In the genomic region with DNA sequence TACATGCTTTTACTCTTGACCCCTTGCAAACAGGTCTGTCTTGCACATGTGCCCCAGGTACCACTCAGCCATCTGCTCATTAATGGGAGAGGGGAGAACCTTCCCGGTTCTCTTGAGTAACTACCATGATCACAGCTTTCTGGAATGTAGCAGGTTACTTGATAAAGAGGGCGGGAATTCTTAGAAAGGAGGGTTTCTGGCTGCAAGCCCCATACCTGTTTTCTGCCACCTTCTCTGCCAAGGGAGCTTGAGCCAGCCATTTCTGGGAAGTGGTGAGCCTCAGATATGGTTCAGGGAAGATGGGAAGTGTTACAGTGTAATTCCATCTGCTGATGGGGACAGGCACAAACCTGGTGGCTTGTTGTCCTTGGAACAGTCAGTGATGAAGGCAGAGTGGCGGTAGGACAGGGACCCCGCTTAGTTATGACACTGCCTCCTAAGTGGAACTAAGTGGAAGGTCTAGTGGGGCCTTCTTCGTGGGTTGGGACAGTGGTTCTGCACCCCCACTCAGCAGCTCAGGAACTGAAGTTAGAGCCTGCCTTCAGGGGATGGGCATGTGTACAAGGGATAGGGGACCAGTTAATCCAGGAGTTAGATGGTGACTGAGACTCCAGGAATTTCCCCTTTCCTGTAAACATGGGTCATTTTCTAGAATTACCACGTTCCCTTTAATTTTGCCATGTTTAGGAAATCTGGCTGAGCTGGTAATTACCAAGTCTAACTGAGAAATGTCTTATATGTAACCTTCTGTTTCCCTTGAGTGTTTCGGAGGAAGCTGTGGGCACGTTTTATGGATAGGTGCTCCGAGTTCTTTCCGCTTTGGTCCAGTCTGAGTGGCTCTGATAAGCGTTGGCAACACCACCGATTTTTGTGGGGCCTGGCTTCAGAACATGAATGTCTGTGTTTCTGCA, we compare ENCODE assay signal across 8 cellular contexts. TPM values are rescaled to one million over a fixed set of nuclear protein-coding genes. Genes with fewer than 3 reads are reported as not detected.
DNase-seq lines count a peak whose midpoint lies in the region; ATAC-seq and TF ChIP-seq lines count a peak whose summit lies in the region.

No MANE protein-coding gene starts in this region.

- peak overlapping the region; percentile 65 for H3K4me3 ChIP-seq in CD4-positive, CD25-positive, alpha-beta regulatory T cell (ENCODE audit: low read depth, low read length)
- H3K4me3 ChIP-seq in Loucy (ENCODE audit: low read length, poor library complexity, severe bottlenecking) (peak overlapping the region; percentile 95), brain microvascular endothelial cell (ENCODE audit: low read depth, low read length) (no peak overlapping the region)
- H3K4me3 ChIP-seq in naive thymus-derived CD4-positive, alpha-beta T cell (ENCODE audit: low read length), result peak overlapping the region; percentile 12

- peaks cover 54% of the 10 kb centered on the region for H3K4me1 ChIP-seq in CD4-positive, CD25-positive, alpha-beta regulatory T cell (ENCODE audit: control insufficient read depth, insufficient read depth, low read length, poor library complexity, severe bottlenecking)
- peaks cover 77% of the 10 kb centered on the region for H3K4me1 ChIP-seq in Loucy (ENCODE audit: insufficient read depth, low read length, poor library complexity, severe bottlenecking)
- peaks cover 19 to 58% of the 10 kb centered on the region in 2 donors for H3K4me1 ChIP-seq in naive thymus-derived CD4-positive, alpha-beta T cell (ENCODE audit: control insufficient read depth in 2 of 2, insufficient read depth in 2 of 2, low read length in 2 of 2)

- H3K9me2 ChIP-seq in Loucy (replicated peaks; ENCODE audit: low read depth, low read length), result no peaks in the 10 kb centered on the region

- H3K27ac Mint-ChIP-seq in CD4-positive, CD25-positive, alpha-beta regulatory T cell, result peak overlapping the region in 2 of 3 donors; percentile 56 to 78
- H3K27ac Mint-ChIP-seq in naive thymus-derived CD4-positive, alpha-beta T cell, result peak overlapping the region; percentile 80 to 96 (median 85)

- H3K36me3 ChIP-seq in CD4-positive, CD25-positive, alpha-beta regulatory T cell (ENCODE audit: control insufficient read depth, insufficient read depth, low read length), result no peaks in the 10 kb centered on the region
- H3K36me3 ChIP-seq in Loucy (ENCODE audit: insufficient read depth, low read length) (peaks cover 22% of the 10 kb centered on the region; the same call in 1 of the 2 replicates), brain microvascular endothelial cell (replicated peaks) (no peaks in the 10 kb centered on the region)
- H3K36me3 ChIP-seq in naive thymus-derived CD4-positive, alpha-beta T cell (ENCODE audit: control insufficient read depth in 2 of 3, insufficient read depth in 3 of 3, low read length in 3 of 3), result no peaks in the 10 kb centered on the region

- TF ChIP-seq CTCF in Loucy (conservative IDR thresholded peaks at IDR 0.05; ENCODE audit: low read length) (no peak), brain microvascular endothelial cell (IDR thresholded peaks at IDR 0.05; ENCODE audit: low read depth, low read length, missing control alignments) (no peak)

- H4K20me1 ChIP-seq in Loucy (ENCODE audit: insufficient read depth, low read length, poor library complexity, severe bottlenecking), result peaks cover 61% of the 10 kb centered on the region

- no peaks in the 10 kb centered on the region for H3K27me3 ChIP-seq in CD4-positive, CD25-positive, alpha-beta regulatory T cell (ENCODE audit: control insufficient read depth, insufficient read depth, low read length)
- peaks cover 6% of the 10 kb centered on the region for H3K27me3 ChIP-seq in Loucy (ENCODE audit: insufficient read depth, low read length, poor library complexity, severe bottlenecking)
- peaks cover 2% of the 10 kb centered on the region for H3K27me3 ChIP-seq in brain microvascular endothelial cell (replicated peaks)
- H3K27me3 ChIP-seq in naive thymus-derived CD4-positive, alpha-beta T cell (ENCODE audit: control insufficient read depth in 2 of 2, insufficient read depth in 2 of 2, low read length in 2 of 2), result no peaks in the 10 kb centered on the region

- no peak overlapping the region for H2AFZ ChIP-seq in Loucy (ENCODE audit: low read length)

- peak overlapping the region; percentile 45 for H3K27ac ChIP-seq in CD4-positive, CD25-positive, alpha-beta regulatory T cell (ENCODE audit: insufficient read depth, low read length, poor library complexity, severe bottlenecking)
- peak overlapping the region; percentile 15 for H3K27ac ChIP-seq in brain microvascular endothelial cell
- H3K27ac ChIP-seq in naive thymus-derived CD4-positive, alpha-beta T cell (ENCODE audit: low read depth, low read length), result peak overlapping the region; percentile 70

- in situ Hi-C loops in brain microvascular endothelial cell (cut with HindIII; ENCODE audit: low pct_ligation_motif_present, low sequenced_read_pairs), result no loop called here

- intact Hi-C loops in naive thymus-derived CD4-positive, alpha-beta T cell (cut with micrococcal nuclease), result loop anchor here in 1 of 2 donors (1.0 to 2.0 kb wide), 3 partner anchors 11 to 35 kb away; partner anchors contain the start of gene BCR

- DNase-seq in CD4-positive, CD25-positive, alpha-beta regulatory T cell, result peak in 1 of 3 donors; percentile 37
- no peak for DNase-seq in brain microvascular endothelial cell
- peak in 3 of 9 donors; percentile 14 to 26 (median 21) for DNase-seq in naive thymus-derived CD4-positive, alpha-beta T cell
- no peak for DNase-seq in NCI-H82 (lab: John Stamatoyannopoulos, UW)
- DNase-seq in DMS 273 (lab: John Stamatoyannopoulos, UW; ENCODE audit: unreplicated experiment), result no peak
- no peak for DNase-seq in HuH-7 (ENCODE audit: low spot score)

- no peaks in the 10 kb centered on the region for H3K27me3 Mint-ChIP-seq in CD4-positive, CD25-positive, alpha-beta regulatory T cell
- H3K27me3 Mint-ChIP-seq in naive thymus-derived CD4-positive, alpha-beta T cell, result no peaks in the 10 kb centered on the region

- CTCF ChIA-PET in naive thymus-derived CD4-positive, alpha-beta T cell (lab: Charles Lee), result interaction anchor here (0.6 kb wide), 1 partner anchor 84 kb away, joined by 3 read pairs; no protein-coding TSS in a partner anchor

- H3K4me3 Mint-ChIP-seq in CD4-positive, CD25-positive, alpha-beta regulatory T cell, result peak overlapping the region in 3 of 4 donors; percentile 70 to 82 (median 75)
- H3K4me3 Mint-ChIP-seq in naive thymus-derived CD4-positive, alpha-beta T cell, result peak overlapping the region; percentile 67 to 94 (median 83)

- peak overlapping the region; percentile 100 for H3K9ac ChIP-seq in Loucy (ENCODE audit: low read depth, low read length, poor library complexity, severe bottlenecking)

- POLR2A ChIA-PET in naive thymus-derived CD4-positive, alpha-beta T cell (lab: Charles Lee), result interaction anchor here (0.7 to 2.2 kb wide), 7 partner anchors 9 to 35 kb away, joined by 3 to 13 read pairs (median 4); partner anchors contain the start of gene BCR

- peaks cover 8% of the 10 kb centered on the region for H3K36me3 Mint-ChIP-seq in CD4-positive, CD25-positive, alpha-beta regulatory T cell
- peaks cover 0 to 5% (median 0%) of the 10 kb centered on the region in 5 donors for H3K36me3 Mint-ChIP-seq in naive thymus-derived CD4-positive, alpha-beta T cell

- peaks cover 22 to 94% (median 66%) of the 10 kb centered on the region in 4 donors for H3K4me1 Mint-ChIP-seq in CD4-positive, CD25-positive, alpha-beta regulatory T cell
- H3K4me1 Mint-ChIP-seq in naive thymus-derived CD4-positive, alpha-beta T cell, result peaks cover 71 to 96% (median 91%) of the 10 kb centered on the region in 7 donors

- H3K79me2 ChIP-seq in Loucy (ENCODE audit: insufficient read depth, low read length), result peaks cover 88% of the 10 kb centered on the region

- H3K4me2 ChIP-seq in Loucy (ENCODE audit: low read depth, low read length, poor library complexity, severe bottlenecking), result peak overlapping the region; percentile 100

- peaks cover 0 to 1% (median 0%) of the 10 kb centered on the region in 7 donors for H3K9me3 Mint-ChIP-seq in CD4-positive, CD25-positive, alpha-beta regulatory T cell
- peaks cover 0 to 1% (median 0%) of the 10 kb centered on the region in 11 donors for H3K9me3 Mint-ChIP-seq in naive thymus-derived CD4-positive, alpha-beta T cell

- H3F3A ChIP-seq in Loucy (ENCODE audit: low read depth), result peaks cover 27% of the 10 kb centered on the region

- H3K9me3 ChIP-seq in CD4-positive, CD25-positive, alpha-beta regulatory T cell (ENCODE audit: control insufficient read depth in 2 of 2, low read length in 2 of 2), result no peaks in the 10 kb centered on the region
- H3K9me3 ChIP-seq in Loucy (ENCODE audit: insufficient read depth, low read depth, low read length), result no peaks in the 10 kb centered on the region
- H3K9me3 ChIP-seq in naive thymus-derived CD4-positive, alpha-beta T cell (ENCODE audit: control insufficient read depth in 2 of 3, low read length in 3 of 3), result no peaks in the 10 kb centered on the region

- ATAC-seq in CD4-positive, CD25-positive, alpha-beta regulatory T cell (ENCODE audit: low read depth in 2 of 2), result no peak
- ATAC-seq in naive thymus-derived CD4-positive, alpha-beta T cell, result peak; percentile 5
- no peak for ATAC-seq in HG03139 (IDR thresholded peaks at IDR 0.05; ENCODE audit: unreplicated experiment)

RNA-seq across cellular contexts. Expression of gene BCR, which starts 35.2 kb away (rescaled TPM):
- total RNA-seq in CD4-positive, CD25-positive, alpha-beta regulatory T cell, result 66.3 TPM
- polyA plus RNA-seq in CD4-positive, CD25-positive, alpha-beta regulatory T cell, result 1 to 10 TPM; 2.6 to 7.1 (median 2.8) TPM
- total RNA-seq in naive thymus-derived CD4-positive, alpha-beta T cell, result 100 to 1,000 TPM in 1 of 5 experiments, 10 to 100 TPM in 4; 56.2 to 103 (median 94.3) TPM
- 10 to 100 TPM in 1 of 2 donors, 1 to 10 TPM in 1; 6.1 to 19.1 TPM for polyA plus RNA-seq in naive thymus-derived CD4-positive, alpha-beta T cell

Comparison
In these comparisons a context has a peak if more than half of its experiments do, and no peak if none do; other contexts are left out.
1. H3K27ac ChIP-seq: peak in every context shown above with its lines; median percentile 70 in naive thymus-derived CD4-positive, alpha-beta T cell; 45 in CD4-positive, CD25-positive, alpha-beta regulatory T cell; 15 in brain microvascular endothelial cell.